ENCODE assay signal across 25 cellular contexts in the genomic region with DNA sequence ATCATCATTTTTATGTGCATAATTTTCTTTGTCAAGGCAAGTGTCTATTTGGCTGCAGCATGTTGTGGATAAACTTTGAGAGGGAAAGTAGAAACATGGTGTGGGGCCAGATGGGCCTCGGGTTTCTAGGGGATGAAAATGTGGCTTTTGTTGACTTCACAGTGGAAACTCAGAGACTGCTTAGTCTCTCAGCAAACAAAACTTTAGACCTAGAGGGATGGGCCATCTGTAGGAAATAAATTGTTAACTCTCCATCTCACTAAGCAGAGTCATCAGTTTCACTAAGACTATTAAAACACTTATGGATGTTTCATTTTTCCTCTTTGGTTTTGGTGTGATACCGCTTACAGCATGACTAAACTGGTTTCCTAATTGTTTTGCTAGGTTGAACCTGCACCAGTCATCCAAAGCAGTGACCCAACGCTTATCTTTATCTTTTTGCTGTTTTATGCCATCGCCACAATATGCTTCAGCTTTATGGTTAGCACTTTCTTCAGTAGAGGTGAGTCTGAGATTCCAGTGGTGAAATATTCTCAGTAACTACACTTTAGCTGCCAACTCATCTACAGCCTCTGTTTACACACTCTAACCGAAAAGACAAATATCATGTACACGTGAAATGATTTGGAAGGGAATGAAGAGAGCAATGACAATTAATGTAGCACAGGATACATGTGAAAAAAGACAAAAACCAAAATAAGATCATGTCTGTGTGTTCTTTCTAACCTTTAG.
A peak's percentile ranks its signal among the peaks of the same experiment; 100 is the strongest.
DNase-seq lines count a peak whose midpoint lies in the region; ATAC-seq and TF ChIP-seq lines count a peak whose summit lies in the region.
"Had no signal": no experiment of that assay in that cellular context is flagged by ENCODE, and none has a peak within 500 bp of the region (broad histone marks: within the 10 kb centered on the region; RNA-seq: fewer than 3 reads in every experiment).

No MANE protein-coding gene starts in this region.

- no peaks in the 10 kb centered on the region for H4K20me1 ChIP-seq in KMS-11 (ENCODE audit: insufficient read depth)

- H3K27ac Mint-ChIP-seq in activated T-cell treated with anti-CD3 and anti-CD28 coated beads, Interleukin-2, amount 50 U/mL, for 72 hours = no peak overlapping the region
- H3K27ac Mint-ChIP-seq in activated T-helper 17 cell treated with anti-CD3 and anti-CD28 coated beads, Interleukin-2, amount 50 U/mL, for 72 hours = no peak overlapping the region
- H3K27ac Mint-ChIP-seq: CD8-positive, alpha-beta memory T cell; neural progenitor cell had no signal

- H3K36me3 ChIP-seq in KMS-11 (ENCODE audit: insufficient read depth) (no peaks in the 10 kb centered on the region), mucosa of rectum (ENCODE audit: control insufficient read depth in 2 of 2, insufficient read depth in 2 of 2, low read length in 2 of 2) (peaks cover 0 to 2% of the 10 kb centered on the region in 2 donors)
- H3K36me3 ChIP-seq: neural progenitor cell, pancreas, thyroid gland had no signal

- no peak for TF ChIP-seq CTCF in KMS-11 (conservative IDR thresholded peaks at IDR 0.05; ENCODE audit: low read depth, low read length)

- no peak overlapping the region for H2AFZ ChIP-seq in KMS-11 (ENCODE audit: low read depth)

- DNase-seq in activated T-cell treated with anti-CD3 and anti-CD28 coated beads, Interleukin-2, amount 50 U/mL, for 72 hours = peak in 1 of 2 donors; percentile 5
- DNase-seq in activated T-cell treated with anti-CD3 and anti-CD28 coated beads for 4 hours = no peak
- no peak for DNase-seq in NCI-H146 treated with DMSO at 0.1 percent for 48 hours (lab: John Stamatoyannopoulos, UW; ENCODE audit: unreplicated experiment)
- no peak for DNase-seq in stimulated activated CD4-positive, alpha-beta T cell treated with anti-CD3 and anti-CD28 coated beads, Interleukin-4, amount 100 ng/mL, for 1 hour
- DNase-seq: ACHN; activated CD4-positive, alpha-beta T cell treated with anti-CD3 and anti-CD28 coated beads for 4 hours; activated naive CD4-positive, alpha-beta T cell treated with anti-CD3 and anti-CD28 coated beads, Interleukin-2, amount 50 U/mL, for 16 hours; anterior cingulate cortex; CD8-positive, alpha-beta memory T cell; hippocampal formation; left cardiac atrium; NCI-H1105; NCI-H187 treated with DMSO at 0.1 percent for 48 hours; NCI-H2171 treated with DMSO at 0.1 percent for 48 hours; NCI-H510A; pancreas; SHP77; stimulated activated CD4-positive, alpha-beta T cell treated with anti-CD3 and anti-CD28 coated beads, Interleukin-1b, Interleukin-23, amount 100 ng/mL, for 48 hours; thyroid gland had no signal

- H3K9ac ChIP-seq in KMS-11 = no peak overlapping the region
- H3K9ac ChIP-seq in mucosa of rectum (ENCODE audit: low read depth in 1 of 2, low read length in 2 of 2) = no peak overlapping the region
- H3K9ac ChIP-seq: neural progenitor cell had no signal

- no peaks in the 10 kb centered on the region for H3K79me2 ChIP-seq in KMS-11 (ENCODE audit: insufficient read depth, low read depth)

- no peaks in the 10 kb centered on the region for H3K9me3 ChIP-seq in mucosa of rectum (ENCODE audit: control insufficient read depth in 2 of 2, low read length in 2 of 2)
- H3K9me3 ChIP-seq: pancreas, thyroid gland had no signal

- H3K4me1 Mint-ChIP-seq in activated T-cell treated with anti-CD3 and anti-CD28 coated beads, Interleukin-2, amount 50 U/mL, for 72 hours (ENCODE audit: low read depth) = peaks cover 15% of the 10 kb centered on the region
- H3K4me1 Mint-ChIP-seq in activated T-helper 17 cell treated with anti-CD3 and anti-CD28 coated beads, Interleukin-2, amount 50 U/mL, for 72 hours = peaks cover 7% of the 10 kb centered on the region
- H3K4me1 Mint-ChIP-seq: CD8-positive, alpha-beta memory T cell; neural progenitor cell had no signal

- H3K36me3 Mint-ChIP-seq in activated T-cell treated with anti-CD3 and anti-CD28 coated beads, Interleukin-2, amount 50 U/mL, for 72 hours (ENCODE audit: insufficient read depth in 2 of 2) = no peaks in the 10 kb centered on the region
- H3K36me3 Mint-ChIP-seq in activated T-helper 17 cell treated with anti-CD3 and anti-CD28 coated beads, Interleukin-2, amount 50 U/mL, for 72 hours (ENCODE audit: low read depth) = no peaks in the 10 kb centered on the region
- H3K36me3 Mint-ChIP-seq: neural progenitor cell had no signal

- peaks cover 19% of the 10 kb centered on the region for H3K27me3 Mint-ChIP-seq in activated T-cell treated with anti-CD3 and anti-CD28 coated beads, Interleukin-2, amount 50 U/mL, for 72 hours (ENCODE audit: low read depth)
- H3K27me3 Mint-ChIP-seq in activated T-helper 17 cell treated with anti-CD3 and anti-CD28 coated beads, Interleukin-2, amount 50 U/mL, for 72 hours = peaks cover 29% of the 10 kb centered on the region

- H3K4me1 ChIP-seq in KMS-11 (ENCODE audit: low read depth, poor library complexity, severe bottlenecking) (peaks cover 32% of the 10 kb centered on the region), mucosa of rectum (ENCODE audit: control insufficient read depth in 2 of 2, insufficient read depth in 2 of 2, low read length in 2 of 2) (peaks cover 7 to 9% of the 10 kb centered on the region in 2 donors)
- H3K4me1 ChIP-seq: neural progenitor cell, pancreas, thyroid gland had no signal

- H3K4me3 ChIP-seq in KMS-11 (IDR thresholded peaks at IDR 0.05; ENCODE audit: insufficient read depth, low read depth, low read length) (no peak overlapping the region), mucosa of rectum (ENCODE audit: low read length in 2 of 2) (peak overlapping the region in 1 of 2 donors; percentile 13)
- H3K4me3 ChIP-seq: K562, neural progenitor cell, pancreas, thyroid gland had no signal

- H3K4me3 Mint-ChIP-seq in activated T-cell treated with anti-CD3 and anti-CD28 coated beads, Interleukin-2, amount 50 U/mL, for 72 hours = no peak overlapping the region
- H3K4me3 Mint-ChIP-seq in activated T-helper 17 cell treated with anti-CD3 and anti-CD28 coated beads, Interleukin-2, amount 50 U/mL, for 72 hours = no peak overlapping the region
- H3K4me3 Mint-ChIP-seq: CD8-positive, alpha-beta memory T cell; neural progenitor cell had no signal

- H3K27ac ChIP-seq in KMS-11 = peak overlapping the region; percentile 9; the same call in 1 of the 2 replicates
- H3K27ac ChIP-seq in mucosa of rectum (ENCODE audit: low read depth in 2 of 2, low read length in 2 of 2) = peak overlapping the region; percentile 62 to 78
- H3K27ac ChIP-seq: neural progenitor cell, pancreas, thyroid gland had no signal

- no peaks in the 10 kb centered on the region for H3K9me3 Mint-ChIP-seq in activated T-cell treated with anti-CD3 and anti-CD28 coated beads, Interleukin-2, amount 50 U/mL, for 72 hours
- no peaks in the 10 kb centered on the region for H3K9me3 Mint-ChIP-seq in activated T-helper 17 cell treated with anti-CD3 and anti-CD28 coated beads, Interleukin-2, amount 50 U/mL, for 72 hours
- H3K9me3 Mint-ChIP-seq: CD8-positive, alpha-beta memory T cell had no signal

- H3K27me3 ChIP-seq in KMS-11 (ENCODE audit: insufficient read depth, low read depth) (peaks cover 36% of the 10 kb centered on the region; the same call in 1 of the 2 replicates), mucosa of rectum (ENCODE audit: control insufficient read depth in 2 of 2, insufficient read depth in 2 of 2, low read length in 2 of 2) (no peaks in the 10 kb centered on the region)
- H3K27me3 ChIP-seq: neural progenitor cell, pancreas, thyroid gland had no signal

- H3K4me2 ChIP-seq in KMS-11 = peak overlapping the region; percentile 59
- H3K4me2 ChIP-seq: neural progenitor cell had no signal

- peak; percentile 91 to 97 for ATAC-seq in activated T-cell treated with anti-CD3 and anti-CD28 coated beads, Interleukin-2, amount 50 U/mL, for 72 hours (replicated peaks in 1 of 2)
- peak; percentile 89 for ATAC-seq in activated T-helper 17 cell treated with anti-CD3 and anti-CD28 coated beads, Interleukin-2, amount 50 U/mL, for 72 hours (replicated peaks)
- ATAC-seq: K562, left cardiac atrium, Panc1, pancreas had no signal
